In the genomic region with DNA sequence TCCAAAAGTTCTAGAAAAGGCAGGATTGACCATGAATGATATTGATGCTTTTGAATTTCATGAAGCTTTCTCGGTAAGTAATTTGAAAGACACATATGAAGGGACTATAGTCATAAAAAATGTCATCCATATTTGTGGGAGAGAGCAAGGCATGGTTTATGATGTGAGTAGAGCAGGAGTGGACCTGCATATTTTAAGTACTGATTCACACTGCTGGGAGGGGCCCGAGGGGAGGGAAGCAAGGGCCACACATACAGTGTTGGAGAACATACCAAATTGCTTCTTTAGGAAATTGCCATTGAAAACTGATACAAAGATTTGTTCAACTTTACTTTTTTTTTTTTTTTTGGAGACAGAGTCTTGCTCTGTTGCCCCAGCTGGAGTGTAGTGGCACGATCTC, we compare ENCODE assay signal across 20 cellular contexts. TPM values are rescaled to one million over a fixed set of nuclear protein-coding genes. Genes with fewer than 3 reads are reported as not detected.
A peak's percentile ranks its signal among the peaks of the same experiment; 100 is the strongest.
DNase-seq lines count a peak whose midpoint lies in the region; ATAC-seq and TF ChIP-seq lines count a peak whose summit lies in the region.
"Had no signal": no experiment of that assay in that cellular context is flagged by ENCODE, and none has a peak within 500 bp of the region (broad histone marks: within the 10 kb centered on the region; RNA-seq: fewer than 3 reads in every experiment).

No MANE protein-coding gene starts in this region.

- H3K36me3 ChIP-seq in PC-3 (ENCODE audit: low read depth, low read length) (peaks cover 25% of the 10 kb centered on the region; the same call in 1 of the 2 replicates), A673 (ENCODE audit: insufficient read depth, low read length, poor library complexity, severe bottlenecking) (peaks cover 53% of the 10 kb centered on the region)

- H3K4me3 ChIP-seq in PC-3 (ENCODE audit: low read length): no peak overlapping the region
- no peak overlapping the region for H3K4me3 ChIP-seq in epithelial cell of esophagus (ENCODE audit: low read length)
- no peak overlapping the region for H3K4me3 ChIP-seq in A673 (ENCODE audit: low read depth, low read length, poor library complexity, severe bottlenecking)
- H3K4me3 ChIP-seq: skin epidermis, thoracic aorta had no signal

- peak overlapping the region; percentile 1; the same call in 1 of the 2 replicates for H3K4me2 ChIP-seq in PC-3 (ENCODE audit: low read length)

- no peaks in the 10 kb centered on the region for H3K27me3 ChIP-seq in PC-3 (ENCODE audit: low read length)
- H3K27me3 ChIP-seq in A673 (replicated peaks; ENCODE audit: insufficient read depth, low read depth, low read length, poor library complexity): no peaks in the 10 kb centered on the region

- TF ChIP-seq CTCF in PC-3 (conservative IDR thresholded peaks at IDR 0.05; ENCODE audit: low read depth, low read length) (no peak), epithelial cell of esophagus (IDR thresholded peaks at IDR 0.05; ENCODE audit: insufficient read depth, low read depth, low read length, missing control alignments) (no peak), A673 (conservative IDR thresholded peaks at IDR 0.05; ENCODE audit: low read depth, low read length) (no peak)

- intact Hi-C loops in PC-3 (cut with micrococcal nuclease) (no loop called here), A673 (cut with micrococcal nuclease; ENCODE audit: unreplicated experiment) (no loop called here)

- no peaks in the 10 kb centered on the region for H4K20me1 ChIP-seq in PC-3 (ENCODE audit: low read length)

- peaks cover 10% of the 10 kb centered on the region for H3K4me1 ChIP-seq in PC-3 (ENCODE audit: insufficient read depth, low read length)
- H3K4me1 ChIP-seq in A673 (ENCODE audit: insufficient read depth, low read length, poor library complexity, severe bottlenecking): no peaks in the 10 kb centered on the region

- no peaks in the 10 kb centered on the region for H3K9me2 ChIP-seq in PC-3 (replicated peaks; ENCODE audit: low read length)

- POLR2A ChIA-PET in PC-3 (lab: Charles Lee; ENCODE audit: unreplicated experiment) (no interaction called here), A673 (lab: Charles Lee; ENCODE audit: low non-redundant PET) (no interaction called here)

- no peaks in the 10 kb centered on the region for H3K79me2 ChIP-seq in PC-3 (ENCODE audit: low read length)

- H3K9me3 ChIP-seq in PC-3 (ENCODE audit: low read length): no peaks in the 10 kb centered on the region
- H3K9me3 ChIP-seq in A673 (ENCODE audit: low read depth, low read length, poor library complexity, severe bottlenecking): no peaks in the 10 kb centered on the region
- H3K9me3 ChIP-seq: thoracic aorta had no signal

- ATAC-seq in PC-3 (peak; percentile 100), HG02571 (IDR thresholded peaks at IDR 0.05; ENCODE audit: unreplicated experiment) (no peak)
- ATAC-seq: WTC11 had no signal

- BruUV-seq in PC-3 (replicated peaks; lab: Mats Ljungman, UMichigan) (no TSS peak), A673 (replicated peaks; lab: Mats Ljungman, UMichigan) (no TSS peak)

- H3K9ac ChIP-seq in PC-3 (ENCODE audit: low read length): no peak overlapping the region

- H3F3A ChIP-seq in PC-3 (ENCODE audit: low read length, unreplicated experiment): no peaks in the 10 kb centered on the region

- peak; percentile 79 for DNase-seq in ELR (ENCODE audit: low read depth)
- peak; percentile 74 for DNase-seq in PC-3
- peak; percentile 84 for DNase-seq in epithelial cell of esophagus (ENCODE audit: low read depth)
- DNase-seq in renal cortical epithelial cell (ENCODE audit: low read depth): peak; percentile 23
- DNase-seq in DMS 273 (lab: John Stamatoyannopoulos, UW; ENCODE audit: unreplicated experiment): no peak
- DNase-seq in A673 (ENCODE audit: low spot score): no peak
- no peak for DNase-seq in NCI-H446 treated with DMSO at 0.1 percent for 48 hours (lab: John Stamatoyannopoulos, UW)
- DNase-seq: activated CD4-positive, alpha-beta memory T cell treated with anti-CD3 and anti-CD28 coated beads, Interleukin-2, amount 10 ng/mL, durations not matched to agents 7 days and 5 days; DMS 273 treated with DMSO at 0.1 percent for 48 hours; foreskin melanocyte; GOT3; Kasumi-1; NCI-H146; Right ventricle myocardium superior; T-helper 2 cell had no signal

- CTCF ChIA-PET in PC-3 (lab: Charles Lee) (interaction anchor here (0.6 kb wide), 1 partner anchor 12 kb away, joined by 4 read pairs; no protein-coding TSS in a partner anchor), A673 (lab: Charles Lee) (no interaction called here)

- H3K27ac ChIP-seq in PC-3 (ENCODE audit: low read length) (peak overlapping the region; percentile 8; the same call in 1 of the 2 replicates), A673 (ENCODE audit: low read depth, low read length, poor library complexity, severe bottlenecking) (no peak overlapping the region)
- H3K27ac ChIP-seq: C4-2B, skin epidermis, thoracic aorta had no signal

- no peak overlapping the region for H2AFZ ChIP-seq in PC-3 (ENCODE audit: low read length)

RNA-seq across cellular contexts. Expression of a gene that starts 39.4 kb away (rescaled TPM):
- total RNA-seq in PC-3 (2014; rRNA removed) (58.3 and 72.3 TPM in 2 replicates), renal cortical epithelial cell (123 and 195 TPM in 2 replicates), A673 (2021) (101 and 106 TPM in 2 replicates)

RNA-seq across cellular contexts. Expression of a gene that starts 39.7 kb away (rescaled TPM):
- total RNA-seq in PC-3 (2014; rRNA removed) (128 and 131 TPM in 2 replicates), renal cortical epithelial cell (150 and 169 TPM in 2 replicates), A673 (2021) (136 and 137 TPM in 2 replicates)

Comparison
In these comparisons a context has a peak if more than half of its experiments do, and no peak if none do; other contexts are left out.
1. DNase-seq: peak in ELR (single experiment), PC-3 (single experiment), epithelial cell of esophagus (single experiment) and renal cortical epithelial cell (single experiment); none in DMS 273 (single experiment), A673 (single experiment) and NCI-H446 treated with DMSO at 0.1 percent for 48 hours (single experiment).